ENCODE assay signal across 25 cellular contexts in genomic region chr2:165911231-165911630, GRCh38. TPM values are rescaled to one million over a fixed set of nuclear protein-coding genes. Genes with fewer than 3 reads are reported as not detected.
DNase-seq lines count a peak whose midpoint lies in the region; ATAC-seq and TF ChIP-seq lines count a peak whose summit lies in the region.
"Had no signal": no experiment of that assay in that cellular context is flagged by ENCODE, and none has a peak within 500 bp of the region (broad histone marks: within the 10 kb centered on the region; RNA-seq: fewer than 3 reads in every experiment).

No MANE protein-coding gene starts in this region.

- CTCF ChIA-PET in AG04449 (lab: Yijun Ruan, JAX), result no interaction called here

- H3K27me3 Mint-ChIP-seq in HFFc6 (ENCODE audit: insufficient read depth) (peaks cover 2% of the 10 kb centered on the region; the same call in 1 of the 2 replicates), chondrocyte (ENCODE audit: low read depth) (no peaks in the 10 kb centered on the region)
- no peaks in the 10 kb centered on the region for H3K27me3 Mint-ChIP-seq in activated naive CD8-positive, alpha-beta T cell treated with anti-CD3 and anti-CD28 coated beads, Interleukin-2, amount 50 U/mL, for 24 hours
- H3K27me3 Mint-ChIP-seq: activated B cell treated with CpG ODN at 0.5 μM for 24 hours; stimulated activated naive CD8-positive, alpha-beta T cell treated with anti-CD3 and anti-CD28 coated beads, Interleukin-15, Interleukin-2, amounts not matched to agents 100 ng/mL and 50 ng/mL, for 24 hours had no signal

- ATAC-seq in activated naive CD8-positive, alpha-beta T cell treated with anti-CD3 and anti-CD28 coated beads, Interleukin-2, amount 50 U/mL, for 24 hours, result no peak
- ATAC-seq: activated naive CD4-positive, alpha-beta T cell treated with anti-CD3 and anti-CD28 coated beads, Interleukin-2, amount 50 U/mL, for 72 hours; lower lobe of right lung; right cardiac atrium; Right ventricle myocardium inferior had no signal

- TF ChIP-seq CTCF in AG04449 (IDR thresholded peaks at IDR 0.05; ENCODE audit: insufficient read depth, low read length, missing control alignments), result no peak
- TF ChIP-seq CTCF in HFFc6 (IDR thresholded peaks at IDR 0.05), result no peak
- TF ChIP-seq CTCF in cardiac fibroblast (IDR thresholded peaks at IDR 0.05; ENCODE audit: low read depth, low read length), result no peak
- TF ChIP-seq CTCF in chondrocyte (IDR thresholded peaks at IDR 0.05), result no peak

- H3K27ac Mint-ChIP-seq in HFFc6, result peak overlapping the region; percentile 57; the same call in 1 of the 2 replicates
- H3K27ac Mint-ChIP-seq in chondrocyte (ENCODE audit: unreplicated experiment), result no peak overlapping the region
- H3K27ac Mint-ChIP-seq in activated naive CD8-positive, alpha-beta T cell treated with anti-CD3 and anti-CD28 coated beads, Interleukin-2, amount 50 U/mL, for 24 hours, result no peak overlapping the region
- H3K27ac Mint-ChIP-seq: activated B cell treated with CpG ODN at 0.5 μM for 24 hours; activated naive CD4-positive, alpha-beta T cell treated with anti-CD3 and anti-CD28 coated beads, Interleukin-2, amount 50 U/mL, for 72 hours; stimulated activated naive CD8-positive, alpha-beta T cell treated with anti-CD3 and anti-CD28 coated beads, Interleukin-15, Interleukin-2, amounts not matched to agents 100 ng/mL and 50 ng/mL, for 24 hours had no signal

- H3K4me3 Mint-ChIP-seq in HFFc6 (no peak overlapping the region), chondrocyte (ENCODE audit: unreplicated experiment) (no peak overlapping the region)
- no peak overlapping the region for H3K4me3 Mint-ChIP-seq in activated naive CD8-positive, alpha-beta T cell treated with anti-CD3 and anti-CD28 coated beads, Interleukin-2, amount 50 U/mL, for 24 hours
- H3K4me3 Mint-ChIP-seq: activated B cell treated with CpG ODN at 0.5 μM for 24 hours; nephron progenitor cell; stimulated activated naive CD8-positive, alpha-beta T cell treated with anti-CD3 and anti-CD28 coated beads, Interleukin-15, Interleukin-2, amounts not matched to agents 100 ng/mL and 50 ng/mL, for 24 hours had no signal

- H3K36me3 Mint-ChIP-seq in HFFc6 (ENCODE audit: low read depth) (peaks cover 27% of the 10 kb centered on the region), chondrocyte (ENCODE audit: low read depth) (peaks cover 15% of the 10 kb centered on the region)
- peaks cover 25% of the 10 kb centered on the region for H3K36me3 Mint-ChIP-seq in activated naive CD8-positive, alpha-beta T cell treated with anti-CD3 and anti-CD28 coated beads, Interleukin-2, amount 50 U/mL, for 24 hours (ENCODE audit: low read depth)

- H3K9me3 Mint-ChIP-seq in HFFc6 (no peaks in the 10 kb centered on the region), chondrocyte (ENCODE audit: low read depth) (no peaks in the 10 kb centered on the region)
- H3K9me3 Mint-ChIP-seq in activated naive CD8-positive, alpha-beta T cell treated with anti-CD3 and anti-CD28 coated beads, Interleukin-2, amount 50 U/mL, for 24 hours, result no peaks in the 10 kb centered on the region
- H3K9me3 Mint-ChIP-seq: activated B cell treated with CpG ODN at 0.5 μM for 24 hours; activated naive CD4-positive, alpha-beta T cell treated with anti-CD3 and anti-CD28 coated beads, Interleukin-2, amount 50 U/mL, for 72 hours; nephron progenitor cell; stimulated activated naive CD8-positive, alpha-beta T cell treated with anti-CD3 and anti-CD28 coated beads, Interleukin-15, Interleukin-2, amounts not matched to agents 100 ng/mL and 50 ng/mL, for 24 hours had no signal

- H3K4me3 ChIP-seq in AG04449 (ENCODE audit: low read depth, low read length), result no peak overlapping the region
- H3K4me3 ChIP-seq in cardiac fibroblast (replicated peaks in 1 of 2; ENCODE audit: low read depth in 2 of 2, low read length in 2 of 2), result no peak overlapping the region
- H3K4me3 ChIP-seq: BLaER1, esophagus muscularis mucosa, lower lobe of right lung, tibial nerve had no signal

- H3K4me1 Mint-ChIP-seq in HFFc6 (ENCODE audit: low read depth) (peaks cover 46% of the 10 kb centered on the region), chondrocyte (ENCODE audit: low read depth) (peaks cover 9% of the 10 kb centered on the region)
- H3K4me1 Mint-ChIP-seq in activated naive CD8-positive, alpha-beta T cell treated with anti-CD3 and anti-CD28 coated beads, Interleukin-2, amount 50 U/mL, for 24 hours, result no peaks in the 10 kb centered on the region
- H3K4me1 Mint-ChIP-seq: activated B cell treated with CpG ODN at 0.5 μM for 24 hours, nephron progenitor cell had no signal

- POLR2A ChIA-PET in AG04449 (lab: Yijun Ruan, JAX), result interaction anchor here (0.6 to 1.3 kb wide), 2 partner anchors 43 to 120 kb away, joined by 3 to 4 read pairs; partner anchors contain the start of gene TTC21B

- DNase-seq in AG04449 (ENCODE audit: low read depth, low spot score) (peak; percentile 59), HFFc6 (peak; percentile 66), cardiac fibroblast (ENCODE audit: low read depth in 2 of 2) (peak; percentile 5 to 76), hepatic stellate cell (ENCODE audit: low spot score) (peak; percentile 10), chondrocyte (ENCODE audit: low spot score) (no peak), epidermal melanocyte (ENCODE audit: insufficient read length, low spot score) (no peak)
- DNase-seq in activated naive CD8-positive, alpha-beta T cell treated with anti-CD3 and anti-CD28 coated beads, Interleukin-2, amount 50 U/mL, for 24 hours, result no peak
- DNase-seq in stimulated activated CD4-positive, alpha-beta T cell treated with anti-CD3 and anti-CD28 coated beads, Interleukin-1b, Interleukin-23, amount 100 ng/mL, for 48 hours, result no peak
- DNase-seq: 8988T; activated B cell treated with CpG ODN at 0.5 μM for 24 hours; COR-L47; DND-41; effector memory CD4-positive, alpha-beta T cell; glutamatergic neuron; lower lobe of right lung; NCI-H1417 treated with DMSO at 0.1 percent for 48 hours; nephron progenitor cell; OCI-M1; right cardiac atrium had no signal

RNA-seq across cellular contexts. Expression of gene TTC21B, which starts 42.3 kb away (rescaled TPM):
- 10 to 100 TPM in 4 of 6 experiments, 1 to 10 TPM in 2; 9.4 to 13.0 (median 10.2) TPM for total RNA-seq in HFFc6 (2021; fragmentation: NEBNext Ultra II Directional; extraction: Animal tissue kit (Norgen Biotek cat#: 25700))
- 12.7 to 24.9 TPM (median 15.8 TPM) in 3 replicates for total RNA-seq in chondrocyte

Comparison
In these comparisons a context has a peak if more than half of its experiments do, and no peak if none do; other contexts are left out.
1. DNase-seq: peak in AG04449 (single experiment), HFFc6 (single experiment), cardiac fibroblast (2 of 2) and hepatic stellate cell (single experiment); none in chondrocyte (single experiment), activated naive CD8-positive, alpha-beta T cell treated with anti-CD3 and anti-CD28 coated beads, Interleukin-2, amount 50 U/mL, for 24 hours (single experiment), epidermal melanocyte (single experiment) and stimulated activated CD4-positive, alpha-beta T cell treated with anti-CD3 and anti-CD28 coated beads, Interleukin-1b, Interleukin-23, amount 100 ng/mL, for 48 hours (single experiment).